In genomic region chr7:65915921-65916657, GRCh38 we compare ENCODE assay signal across 18 cellular contexts.
"Had no signal": no experiment of that assay in that cellular context is flagged by ENCODE, and none has a peak within 500 bp of the region (broad histone marks: within the 10 kb centered on the region; RNA-seq: fewer than 3 reads in every experiment).

No MANE protein-coding gene starts in this region.

- ATAC-seq: activated T-helper 17 cell treated with anti-CD3 and anti-CD28 coated beads, Interleukin-2, amount 50 U/mL, for 72 hours had no signal

- H3K27me3 ChIP-seq: right atrium auricular region had no signal

- H3K4me1 Mint-ChIP-seq: nephron had no signal

- H3K36me3 ChIP-seq: right atrium auricular region had no signal

- H3K9me3 Mint-ChIP-seq: activated T-helper 17 cell treated with anti-CD3 and anti-CD28 coated beads, Interleukin-2, amount 50 U/mL, for 72 hours; nephron had no signal

- H3K4me1 ChIP-seq: right atrium auricular region had no signal

- H3K27me3 Mint-ChIP-seq: activated T-helper 17 cell treated with anti-CD3 and anti-CD28 coated beads, Interleukin-2, amount 50 U/mL, for 72 hours; progenitor cell of endocrine pancreas had no signal

- H3K27ac Mint-ChIP-seq: activated T-helper 17 cell treated with anti-CD3 and anti-CD28 coated beads, Interleukin-2, amount 50 U/mL, for 72 hours; nephron; progenitor cell of endocrine pancreas had no signal

- H3K27ac ChIP-seq: right atrium auricular region, skin epidermis had no signal

- H3K9me3 ChIP-seq: right atrium auricular region had no signal

- H3K4me3 Mint-ChIP-seq: activated T-helper 17 cell treated with anti-CD3 and anti-CD28 coated beads, Interleukin-2, amount 50 U/mL, for 72 hours; nephron had no signal

- H3K4me3 ChIP-seq: right atrium auricular region, skin epidermis had no signal

- DNase-seq: activated CD4-positive, alpha-beta T cell treated with anti-CD3 and anti-CD28 coated beads, Interleukin-2, amount 50 U/mL, for 48 hours; activated naive CD4-positive, alpha-beta T cell treated with Interleukin-2 at 50 U/mL for 16 hours; anterior cingulate cortex; cortex of kidney; effector memory CD4-positive, alpha-beta T cell; foreskin fibroblast; kidney glomerular epithelial cell; occipital lobe; stimulated activated CD4-positive, alpha-beta T cell treated with anti-CD3 and anti-CD28 coated beads, Interleukin-15, amount 100 ng/mL, for 24 hours; stimulated activated CD4-positive, alpha-beta T cell treated with anti-CD3 and anti-CD28 coated beads, Interleukin-4, amount 100 ng/mL, for 1 hour; stimulated activated naive CD4-positive, alpha-beta T cell treated with Interleukin-2 at 50 U/mL for 16 hours; substantia nigra; trophoblast cell had no signal
